In genomic region chr10:101363850-101364400, GRCh38 we compare ENCODE assay signal across 2 cellular contexts.
A peak's percentile ranks its signal among the peaks of the same experiment; 100 is the strongest.
TF ChIP-seq lines count a peak whose summit lies in the region.

No MANE protein-coding gene starts in this region.

TF ChIP-seq in SK-N-SH treated with all-trans-retinoic acid at 6 μM for 48 hours, 23 proteins besides CTCF, POLR2A, EP300 and RAD21:
- TF ChIP-seq, protein P1, sequence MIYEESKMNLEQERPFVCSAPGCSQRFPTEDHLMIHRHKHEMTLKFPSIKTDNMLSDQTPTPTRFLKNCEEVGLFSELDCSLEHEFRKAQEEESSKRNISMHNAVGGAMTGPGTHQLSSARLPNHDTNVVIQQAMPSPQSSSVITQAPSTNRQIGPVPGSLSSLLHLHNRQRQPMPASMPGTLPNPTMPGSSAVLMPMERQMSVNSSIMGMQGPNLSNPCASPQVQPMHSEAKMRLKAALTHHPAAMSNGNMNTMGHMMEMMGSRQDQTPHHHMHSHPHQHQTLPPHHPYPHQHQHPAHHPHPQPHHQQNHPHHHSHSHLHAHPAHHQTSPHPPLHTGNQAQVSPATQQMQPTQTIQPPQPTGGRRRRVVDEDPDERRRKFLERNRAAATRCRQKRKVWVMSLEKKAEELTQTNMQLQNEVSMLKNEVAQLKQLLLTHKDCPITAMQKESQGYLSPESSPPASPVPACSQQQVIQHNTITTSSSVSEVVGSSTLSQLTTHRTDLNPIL (CRISPR knock-in tag; IDR thresholded peaks at IDR 0.05; ENCODE audit: low read depth) = 0 out of 2 replicates have a peak, but pooled peaks have one; percentile 10
- TF ChIP-seq CSDC2 (CRISPR knock-in tag; IDR thresholded peaks at IDR 0.05) = no peak

TF ChIP-seq in SK-N-SH, 30 proteins besides CTCF, POLR2A, EP300 and RAD21 (continued from another document):
- TF ChIP-seq USF1 (IDR thresholded peaks at IDR 0.05; ENCODE audit: borderline replicate concordance, low read depth) = no peak
- no peak for TF ChIP-seq TAF1 (IDR thresholded peaks at IDR 0.05; ENCODE audit: borderline replicate concordance, low read depth, low read length)
- TF ChIP-seq NRF1 (IDR thresholded peaks at IDR 0.05; ENCODE audit: low read depth, low read length) = no peak
- TF ChIP-seq MEF2A (IDR thresholded peaks at IDR 0.05; ENCODE audit: borderline replicate concordance, low read depth) = no peak
- TF ChIP-seq MXI1 (IDR thresholded peaks at IDR 0.05; ENCODE audit: low read depth, low read length) = no peak
- TF ChIP-seq ELF1 (IDR thresholded peaks at IDR 0.05) = no peak
- TF ChIP-seq RCOR1 (IDR thresholded peaks at IDR 0.05; ENCODE audit: low read length) = no peak
- TF ChIP-seq TCF12 (IDR thresholded peaks at IDR 0.05) = no peak
- no peak for TF ChIP-seq FOXM1 (IDR thresholded peaks at IDR 0.05; ENCODE audit: low read depth)
